Comparison of ENCODE assay signal across 20 cellular contexts in the genomic region with DNA sequence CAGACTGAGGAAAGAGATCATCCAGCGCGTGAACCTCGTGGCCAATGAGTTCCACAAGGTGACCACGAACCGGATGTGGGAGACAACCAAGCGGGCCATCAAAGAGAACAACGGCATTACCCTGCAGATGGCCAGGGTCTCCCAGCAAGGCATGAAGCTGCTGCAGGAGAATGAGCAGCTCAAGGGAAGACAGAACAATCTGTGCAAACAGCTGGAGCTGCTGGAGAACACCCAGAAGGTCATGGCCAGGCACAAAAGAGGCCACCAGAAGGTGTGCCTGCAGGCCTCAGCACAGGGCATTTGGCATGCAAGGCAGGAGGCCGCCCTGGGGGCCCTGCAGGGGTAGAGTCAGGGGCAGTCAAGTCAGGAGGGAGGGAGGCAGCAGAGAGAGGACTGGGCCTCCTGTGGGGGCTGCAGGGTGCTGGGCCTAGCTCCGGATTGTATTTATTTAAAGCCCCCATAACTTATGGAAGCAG. TPM values are rescaled to one million over a fixed set of nuclear protein-coding genes. Genes with fewer than 3 reads are reported as not detected.
DNase-seq lines count a peak whose midpoint lies in the region; ATAC-seq, FAIRE-seq and TF ChIP-seq lines count a peak whose summit lies in the region.
"Had no signal": no experiment of that assay in that cellular context is flagged by ENCODE, and none has a peak within 500 bp of the region (broad histone marks: within the 10 kb centered on the region; RNA-seq: fewer than 3 reads in every experiment).

No MANE protein-coding gene starts in this region.

- H3K9me3 Mint-ChIP-seq in CD4-positive, CD25-positive, alpha-beta regulatory T cell = peaks cover 0 to 2% (median 0%) of the 10 kb centered on the region in 7 donors

- 88% methylated on average over 9 of the region's 9 CpGs; no CpG with 5 or more reads in 1 of the 2 experiments for WGBS in H1 (ENCODE audit: extremely low coverage in 1 of 2, insufficient coverage in 1 of 2, insufficient read length in 1 of 2, insufficient replicate concordance in 2 of 2, low coverage in 1 of 2, low lambda C conversion rate in 2 of 2, missing lambda C conversion rate in 1 of 2), 2 experiments

- no peaks in the 10 kb centered on the region; the same call in 1 of the 2 replicates for H3K79me1 ChIP-seq in H1 (ENCODE audit: low read depth, low read length)

- POLR2A ChIA-PET in H1 (lab: Charles Lee; ENCODE audit: partially characterized antibody) = interaction anchor here (0.8 to 2.6 kb wide), 8 partner anchors 7 to 260 kb away, joined by 3 to 7 read pairs (median 4); a partner anchor contains a TSS

- peaks cover 7% of the 10 kb centered on the region for H3K27me3 Mint-ChIP-seq in CD4-positive, CD25-positive, alpha-beta regulatory T cell
- H3K27me3 Mint-ChIP-seq: activated CD4-positive, alpha-beta T cell treated with anti-CD3 and anti-CD28 coated beads for 36 hours had no signal

- H4K20me1 ChIP-seq in DND-41 (ENCODE audit: insufficient read depth, low read length) (peaks cover 21% of the 10 kb centered on the region), H1 (replicated peaks in 1 of 2; ENCODE audit: control insufficient read depth in 1 of 2, insufficient read depth in 2 of 2, low read length in 2 of 2) (peaks cover 0 to 3% of the 10 kb centered on the region in 2 experiments)

- H2AFZ ChIP-seq in DND-41 (ENCODE audit: low read depth, low read length) = no peak overlapping the region
- H2AFZ ChIP-seq in H1 (ENCODE audit: low read length) = no peak overlapping the region
- H2AFZ ChIP-seq: PC-9 had no signal

- TF ChIP-seq RAD21 in H1 (IDR thresholded peaks at IDR 0.05 in 1 of 2, conservative IDR thresholded peaks at IDR 0.05 in 1 of 2; ENCODE audit: low read depth in 2 of 2, low read length in 2 of 2) = no peak

- CTCF ChIA-PET in H1 (lab: Charles Lee; ENCODE audit: partially characterized antibody) = interaction anchor here (0.6 to 3.9 kb wide), 14 partner anchors 8 to 210 kb away, joined by 3 to 23 read pairs (median 4); a partner anchor contains a TSS

- no peaks in the 10 kb centered on the region for H3K27me3 ChIP-seq in CD4-positive, CD25-positive, alpha-beta regulatory T cell (ENCODE audit: control insufficient read depth, insufficient read depth, low read length)
- no peaks in the 10 kb centered on the region for H3K27me3 ChIP-seq in DND-41 (ENCODE audit: insufficient read depth, low read length, poor library complexity)
- 0 out of 7 replicates have a peak, but pooled peaks cover 0 to 2% (median 0%) of the 10 kb centered on the region in 4 experiments for H3K27me3 ChIP-seq in H1 (replicated peaks in 1 of 4; ENCODE audit: control insufficient read depth in 3 of 4, extremely low read depth in 1 of 4, insufficient read depth in 3 of 4, low read length in 3 of 4)
- H3K27me3 ChIP-seq: right atrium auricular region had no signal

- DNase-seq in CD4-positive, CD25-positive, alpha-beta regulatory T cell = peak in 1 of 3 donors; percentile 35
- DNase-seq in DND-41 (peak; percentile 68), NOMO-1 treated with DMSO at 0.1 percent for 48 hours (lab: John Stamatoyannopoulos, UW; ENCODE audit: unreplicated experiment) (peak; percentile 29), H1 (ENCODE audit: low read depth in 1 of 2, low spot score in 2 of 2) (no peak), posterior vena cava (ENCODE audit: low spot score) (no peak)
- DNase-seq in activated CD4-positive, CD25-positive, alpha-beta regulatory T cell (lab: John Stamatoyannopoulos, UW) = no peak
- DNase-seq: activated CD4-positive, alpha-beta T cell treated with anti-CD3 and anti-CD28 coated beads for 36 hours; NCI-H2227 treated with DMSO at 0.1 percent for 48 hours; PC-9; stimulated activated CD4-positive, alpha-beta T cell treated with anti-CD3 and anti-CD28 coated beads, Interleukin-1b, Interleukin-23, amount 100 ng/mL, for 48 hours; T-helper 1 cell; tibial artery had no signal

- no peaks in the 10 kb centered on the region for H3K9me3 ChIP-seq in CD4-positive, CD25-positive, alpha-beta regulatory T cell (ENCODE audit: control insufficient read depth in 2 of 2, low read length in 2 of 2)
- no peaks in the 10 kb centered on the region for H3K9me3 ChIP-seq in DND-41 (ENCODE audit: insufficient read depth, low read length, severe bottlenecking)
- no peaks in the 10 kb centered on the region for H3K9me3 ChIP-seq in H1 (ENCODE audit: insufficient read depth in 2 of 2, low read depth in 1 of 2, low read length in 1 of 2)
- H3K9me3 ChIP-seq: right atrium auricular region, tibial artery had no signal

- no peak overlapping the region for H3K56ac ChIP-seq in H1 (replicated peaks; ENCODE audit: insufficient read length, low read depth, low read length)

- intact Hi-C loops in posterior vena cava (cut with DNase I) = loop anchor here in 1 of 2 donors (5.0 kb wide), 1 partner anchor 279 kb away; no protein-coding TSS in a partner anchor

- no peak overlapping the region for H2AK5ac ChIP-seq in H1 (ENCODE audit: low read depth, low read length)

- H2BK120ac ChIP-seq in H1 (replicated peaks; ENCODE audit: low read depth, low read length) = no peak overlapping the region

- H4K8ac ChIP-seq in H1 (ENCODE audit: extremely low read depth, insufficient read depth, low read length) = no peak overlapping the region

- no peak overlapping the region for H3K23ac ChIP-seq in H1 (ENCODE audit: insufficient read length)

- ATAC-seq in CD4-positive, CD25-positive, alpha-beta regulatory T cell (ENCODE audit: low read depth in 2 of 2) = no peak
- peak; percentile 34 for ATAC-seq in DND-41 (ENCODE audit: insufficient read depth, low read depth)
- ATAC-seq in GM19328 (IDR thresholded peaks at IDR 0.05; ENCODE audit: unreplicated experiment) = no peak
- no peak for ATAC-seq in GM18517 (IDR thresholded peaks at IDR 0.05; ENCODE audit: unreplicated experiment)
- ATAC-seq: activated CD4-positive, alpha-beta T cell treated with anti-CD3 and anti-CD28 coated beads for 36 hours had no signal

- H3K9ac ChIP-seq in DND-41 (ENCODE audit: low read depth, low read length) (no peak overlapping the region), H1 (replicated peaks in 1 of 4; ENCODE audit: extremely low read depth in 1 of 4, low read depth in 3 of 4, low read length in 3 of 4) (no peak overlapping the region)

- H2BK15ac ChIP-seq in H1 (ENCODE audit: low read length) = peak overlapping the region; percentile 72

- no peak overlapping the region for H3K4ac ChIP-seq in H1 (replicated peaks; ENCODE audit: insufficient read length, low read depth, low read length)

- H3K4me1 Mint-ChIP-seq in CD4-positive, CD25-positive, alpha-beta regulatory T cell = peaks cover 0 to 51% (median 14%) of the 10 kb centered on the region in 4 donors

- no peaks in the 10 kb centered on the region for H3K36me3 ChIP-seq in CD4-positive, CD25-positive, alpha-beta regulatory T cell (ENCODE audit: control insufficient read depth, insufficient read depth, low read length)
- no peaks in the 10 kb centered on the region for H3K36me3 ChIP-seq in DND-41 (ENCODE audit: insufficient read depth, low read length)
- no peaks in the 10 kb centered on the region for H3K36me3 ChIP-seq in H1 (ENCODE audit: control insufficient read depth in 2 of 4, insufficient read depth in 4 of 4, low read length in 3 of 4)
- H3K36me3 ChIP-seq: right atrium auricular region had no signal

- H3K27ac Mint-ChIP-seq in CD4-positive, CD25-positive, alpha-beta regulatory T cell = peak overlapping the region; percentile 67 to 74 (median 67)
- H3K27ac Mint-ChIP-seq: activated CD4-positive, alpha-beta T cell treated with anti-CD3 and anti-CD28 coated beads for 36 hours had no signal

- H3K27ac ChIP-seq in CD4-positive, CD25-positive, alpha-beta regulatory T cell (ENCODE audit: insufficient read depth, low read length, poor library complexity, severe bottlenecking) = no peak overlapping the region
- H3K27ac ChIP-seq in DND-41 (ENCODE audit: low read length) (no peak overlapping the region; the same call in 1 of the 2 replicates), H1 (ENCODE audit: low read depth, low read length) (peak overlapping the region; percentile 20; the same call in 1 of the 2 replicates)
- H3K27ac ChIP-seq: PC-9, right atrium auricular region, tibial artery had no signal

- H2BK12ac ChIP-seq in H1 (ENCODE audit: low read depth, low read length) = no peak overlapping the region

- no peak overlapping the region for H3K14ac ChIP-seq in H1 (ENCODE audit: insufficient read length)

- H3K4me2 ChIP-seq in DND-41 (ENCODE audit: insufficient read depth, low read length) = no peak overlapping the region
- peak overlapping the region; percentile 19 to 43; a peak in 1 of 4 replicates for H3K4me2 ChIP-seq in H1 (ENCODE audit: insufficient read depth in 1 of 2, low read depth in 2 of 2, low read length in 2 of 2)
- H3K4me2 ChIP-seq: PC-9 had no signal

- TF ChIP-seq CTCF in DND-41 (IDR thresholded peaks at IDR 0.05; ENCODE audit: borderline replicate concordance, extremely low read depth, low read length, poor library complexity, severe bottlenecking) = no peak
- TF ChIP-seq CTCF in H1 (IDR thresholded peaks at IDR 0.05; ENCODE audit: control extremely low read depth in 1 of 3, insufficient read depth in 1 of 3, low read depth in 1 of 3, low read length in 3 of 3) = no peak

- no peak for TF ChIP-seq POLR2A in H1 (IDR thresholded peaks at IDR 0.05; ENCODE audit: control extremely low read depth in 1 of 2, low read depth in 2 of 2, low read length in 2 of 2)

- 0 out of 2 replicates have a peak overlapping the region, but pooled peaks have one; percentile 8 for H2BK5ac ChIP-seq in H1 (ENCODE audit: low read depth, low read length)

- no peak for FAIRE-seq in H1 (lab: Jason Lieb, UNC)
- FAIRE-seq: GM12892 had no signal

- no peak overlapping the region for H3K4me3 ChIP-seq in CD4-positive, CD25-positive, alpha-beta regulatory T cell (ENCODE audit: low read depth, low read length)
- H3K4me3 ChIP-seq in DND-41 (ENCODE audit: low read depth in 1 of 2, low read length in 2 of 2) = no peak overlapping the region
- H3K4me3 ChIP-seq in H1 (ENCODE audit: extremely low read depth in 1 of 4, insufficient read depth in 2 of 4, low read depth in 3 of 4, low read length in 4 of 4) = no peak overlapping the region
- H3K4me3 ChIP-seq: PC-9, right atrium auricular region, tibial artery had no signal

- H3K23me2 ChIP-seq in H1 (ENCODE audit: low read depth, low read length) = peaks cover 10% of the 10 kb centered on the region; the same call in 1 of the 2 replicates

- peaks cover 3% of the 10 kb centered on the region for H3K36me3 Mint-ChIP-seq in CD4-positive, CD25-positive, alpha-beta regulatory T cell

- no peak for TF ChIP-seq EP300 in H1 (IDR thresholded peaks at IDR 0.05; ENCODE audit: borderline replicate concordance in 1 of 2, low read depth in 2 of 2, low read length in 2 of 2)

- H3K18ac ChIP-seq in H1 (ENCODE audit: extremely low read depth, low read length) = peak overlapping the region; percentile 78

- peak overlapping the region in 2 of 4 donors; percentile 52 to 77 for H3K4me3 Mint-ChIP-seq in CD4-positive, CD25-positive, alpha-beta regulatory T cell
- H3K4me3 Mint-ChIP-seq: activated CD4-positive, alpha-beta T cell treated with anti-CD3 and anti-CD28 coated beads for 36 hours had no signal

- H2BK20ac ChIP-seq in H1 (ENCODE audit: low read length) = no peak overlapping the region

- no peak overlapping the region for H4K91ac ChIP-seq in H1 (replicated peaks; ENCODE audit: insufficient read length, low read length)

- no peak overlapping the region for H4K5ac ChIP-seq in H1 (ENCODE audit: insufficient read length, low read depth, low read length)

- peaks cover 18% of the 10 kb centered on the region for H3K4me1 ChIP-seq in CD4-positive, CD25-positive, alpha-beta regulatory T cell (ENCODE audit: control insufficient read depth, insufficient read depth, low read length, poor library complexity, severe bottlenecking)
- H3K4me1 ChIP-seq in DND-41 (ENCODE audit: insufficient read depth, low read length) = peaks cover 31% of the 10 kb centered on the region
- H3K4me1 ChIP-seq in H1 (replicated peaks in 1 of 4; ENCODE audit: control insufficient read depth in 3 of 4, insufficient read depth in 4 of 4, low read length in 3 of 4) = peaks cover 0 to 30% (median 23%) of the 10 kb centered on the region in 4 experiments; a peak in 6 of 7 replicates

- H3K79me2 ChIP-seq in DND-41 (ENCODE audit: insufficient read depth, low read length) = no peaks in the 10 kb centered on the region
- no peaks in the 10 kb centered on the region for H3K79me2 ChIP-seq in H1 (ENCODE audit: control insufficient read depth in 1 of 2, insufficient read depth in 2 of 2, low read length in 2 of 2)

RNA-seq across cellular contexts. Expression of a gene that starts 4.2 kb away (rescaled TPM):
- 9.3 TPM for total RNA-seq in CD4-positive, CD25-positive, alpha-beta regulatory T cell
- polyA plus RNA-seq in CD4-positive, CD25-positive, alpha-beta regulatory T cell = 10 to 100 TPM; 25.8 to 36.5 (median 28.1) TPM
- total RNA-seq in H1 (2021; fragmentation: NEBNext Ultra II Directional; extraction: Animal tissue kit (Norgen Biotek cat#: 25700)) = 11.1 and 11.2 TPM in 2 replicates
- polyA plus RNA-seq in H1 (2011; rRNA removed) = 19.8 and 26.4 TPM in 2 replicates
- polyA plus RNA-seq in H1 (2011; cell fraction: cytosol; rRNA removed) = 19.3 TPM
- 15.4 TPM for polyA plus RNA-seq in H1 (2011; cell fraction: nucleus; rRNA removed)
- 4.3 to 12.8 TPM (median 10.2 TPM) in 4 replicates for polyA plus RNA-seq in H1 (2012, experiment 1 of 2)
- 9.6 TPM for polyA plus RNA-seq in H1 (2012, experiment 2 of 2)
- polyA plus RNA-seq in H1 (2013, experiment 1 of 2) = 5.9 TPM
- 6.8 TPM for polyA plus RNA-seq in H1 (2013, experiment 2 of 2)
- 1.8 and 3.4 TPM in 2 replicates for polyA minus RNA-seq in H1 (2011; rRNA and poly(A)+ RNA removed)
- polyA minus RNA-seq in H1 (2011; cell fraction: cytosol; rRNA and poly(A)+ RNA removed) = 7.9 TPM
- 8.3 TPM for polyA minus RNA-seq in H1 (2011; cell fraction: nucleus; rRNA and poly(A)+ RNA removed)
- 1 to 10 TPM; 8.7 to 9.1 TPM for total RNA-seq in posterior vena cava

RNA-seq across cellular contexts. Expression of a gene that starts 4.5 kb away (rescaled TPM):
- not detected for total RNA-seq in CD4-positive, CD25-positive, alpha-beta regulatory T cell
- polyA plus RNA-seq in CD4-positive, CD25-positive, alpha-beta regulatory T cell = under 1 TPM; 0.20 to 0.57 (median 0.26) TPM
- not detected in 2 replicates for total RNA-seq in H1 (2021; fragmentation: NEBNext Ultra II Directional; extraction: Animal tissue kit (Norgen Biotek cat#: 25700))
- polyA plus RNA-seq in H1 (2011; rRNA removed) = 0.05 TPM in 1 of 2 replicates, not detected in the other
- 0.03 TPM for polyA plus RNA-seq in H1 (2011; cell fraction: cytosol; rRNA removed)
- polyA plus RNA-seq in H1 (2011; cell fraction: nucleus; rRNA removed) = 0.17 TPM
- polyA plus RNA-seq in H1 (2012, experiment 1 of 2) = 1.1 to 1.8 TPM (median 1.4 TPM) in 4 replicates
- 0.62 TPM for polyA plus RNA-seq in H1 (2012, experiment 2 of 2)
- 0.06 TPM for polyA plus RNA-seq in H1 (2013, experiment 1 of 2)
- polyA plus RNA-seq in H1 (2013, experiment 2 of 2) = 0.02 TPM
- 0.06 TPM in 1 of 2 replicates, not detected in the other for polyA minus RNA-seq in H1 (2011; rRNA and poly(A)+ RNA removed)
- not detected for polyA minus RNA-seq in H1 (2011; cell fraction: cytosol; rRNA and poly(A)+ RNA removed)
- polyA minus RNA-seq in H1 (2011; cell fraction: nucleus; rRNA and poly(A)+ RNA removed) = not detected
- total RNA-seq in posterior vena cava = under 1 TPM; 0.14 TPM
- total RNA-seq: activated CD4-positive, alpha-beta T cell treated with anti-CD3 and anti-CD28 coated beads for 36 hours; dermis microvascular lymphatic vessel endothelial cell; M059J; right atrium auricular region had no signal
- polyA plus RNA-seq: BJ had no signal

RNA-seq across cellular contexts. Expression of a gene that starts 4.6 kb away (rescaled TPM):
- total RNA-seq in CD4-positive, CD25-positive, alpha-beta regulatory T cell = 1.7 TPM
- polyA plus RNA-seq in CD4-positive, CD25-positive, alpha-beta regulatory T cell = under 1 TPM in 2 of 4 donors, not detected in 2; 0.28 to 0.38 TPM
- not detected in 2 replicates for total RNA-seq in H1 (2021; fragmentation: NEBNext Ultra II Directional; extraction: Animal tissue kit (Norgen Biotek cat#: 25700))
- polyA plus RNA-seq in H1 (2011; rRNA removed) = 0.03 TPM in 2 replicates
- polyA plus RNA-seq in H1 (2011; cell fraction: cytosol; rRNA removed) = 0.03 TPM
- polyA plus RNA-seq in H1 (2011; cell fraction: nucleus; rRNA removed) = 0.11 TPM
- polyA plus RNA-seq in H1 (2012, experiment 1 of 2) = 0.08 TPM in 2 of 4 replicates, not detected in the others
- polyA plus RNA-seq in H1 (2012, experiment 2 of 2) = not detected
- polyA plus RNA-seq in H1 (2013, experiment 1 of 2) = 0.02 TPM
- 0.02 TPM for polyA plus RNA-seq in H1 (2013, experiment 2 of 2)
- 0.06 TPM in 1 of 2 replicates, not detected in the other for polyA minus RNA-seq in H1 (2011; rRNA and poly(A)+ RNA removed)
- polyA minus RNA-seq in H1 (2011; cell fraction: cytosol; rRNA and poly(A)+ RNA removed) = not detected
- not detected for polyA minus RNA-seq in H1 (2011; cell fraction: nucleus; rRNA and poly(A)+ RNA removed)
- under 1 TPM; 0.09 to 0.14 TPM for total RNA-seq in posterior vena cava
- total RNA-seq: dermis microvascular lymphatic vessel endothelial cell, M059J, myocyte had no signal

RNA-seq across cellular contexts. Expression of a gene that starts 23.8 kb away (rescaled TPM):
- total RNA-seq in CD4-positive, CD25-positive, alpha-beta regulatory T cell = 11.9 TPM
- 10 to 100 TPM; 20.1 to 30.2 (median 24.8) TPM for polyA plus RNA-seq in CD4-positive, CD25-positive, alpha-beta regulatory T cell
- 18.4 and 18.7 TPM in 2 replicates for total RNA-seq in H1 (2021; fragmentation: NEBNext Ultra II Directional; extraction: Animal tissue kit (Norgen Biotek cat#: 25700))
- polyA plus RNA-seq in H1 (2011; rRNA removed) = 24.9 and 34.2 TPM in 2 replicates
- 18.8 TPM for polyA plus RNA-seq in H1 (2011; cell fraction: cytosol; rRNA removed)
- polyA plus RNA-seq in H1 (2011; cell fraction: nucleus; rRNA removed) = 24.8 TPM
- polyA plus RNA-seq in H1 (2012, experiment 1 of 2) = 10.1 to 23.2 TPM (median 21.4 TPM) in 4 replicates
- 18.1 TPM for polyA plus RNA-seq in H1 (2012, experiment 2 of 2)
- polyA plus RNA-seq in H1 (2013, experiment 1 of 2) = 18.7 TPM
- polyA plus RNA-seq in H1 (2013, experiment 2 of 2) = 21.8 TPM
- 4.3 and 4.4 TPM in 2 replicates for polyA minus RNA-seq in H1 (2011; rRNA and poly(A)+ RNA removed)
- 11.2 TPM for polyA minus RNA-seq in H1 (2011; cell fraction: cytosol; rRNA and poly(A)+ RNA removed)
- 9.3 TPM for polyA minus RNA-seq in H1 (2011; cell fraction: nucleus; rRNA and poly(A)+ RNA removed)
- 1 to 10 TPM; 4.9 to 8.2 TPM for total RNA-seq in posterior vena cava

Comparison
In these comparisons a context has a peak if more than half of its experiments do, and no peak if none do; other contexts are left out.
1. DNase-seq: peak in DND-41 (single experiment) and NOMO-1 treated with DMSO at 0.1 percent for 48 hours (single experiment); none in H1 (0 of 2), activated CD4-positive, CD25-positive, alpha-beta regulatory T cell (0 of 4) and posterior vena cava (single experiment).